8 cellular contexts compared by ENCODE assay signal in the genomic region with DNA sequence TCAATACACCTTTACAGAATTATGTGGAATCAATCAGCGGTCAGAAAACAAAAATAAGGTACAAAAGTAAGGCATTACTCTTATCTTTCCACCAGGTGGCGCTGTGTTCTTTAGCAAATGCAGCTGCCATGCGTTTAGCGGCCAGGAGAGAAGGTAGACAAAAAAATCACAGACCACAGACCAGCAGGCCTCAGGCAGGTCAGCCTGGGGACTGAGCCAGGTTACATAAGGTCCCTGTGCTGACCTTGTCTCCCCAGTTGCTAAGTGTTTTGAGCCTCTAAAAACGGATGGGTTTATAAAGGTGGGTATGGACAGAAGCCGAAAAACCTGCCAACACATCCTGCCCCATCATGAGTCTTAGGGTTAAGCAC. TPM values are rescaled to one million over a fixed set of nuclear protein-coding genes. Genes with fewer than 3 reads are reported as not detected.
A peak's percentile ranks its signal among the peaks of the same experiment; 100 is the strongest.
DNase-seq lines count a peak whose midpoint lies in the region; ATAC-seq, FAIRE-seq and TF ChIP-seq lines count a peak whose summit lies in the region.

No MANE protein-coding gene starts in this region.

- H3F3A ChIP-seq in Loucy (ENCODE audit: low read depth) = no peaks in the 10 kb centered on the region; the same call in 1 of the 2 replicates

- H3K4me1 Mint-ChIP-seq in activated T-helper 1 cell treated with anti-CD3 and anti-CD28 coated beads, Interleukin-12 subunit alpha, Interleukin-12 subunit beta, Interleukin-2, Interleukin-4 antibody, amounts not matched to agents 30 ng/mL and 10 ng/mL and 1 ng/mL, durations not matched to agents 14 hours and 24 hours and 36 hours (ENCODE audit: low read depth) = peaks cover 23% of the 10 kb centered on the region
- H3K4me1 Mint-ChIP-seq in neural crest cell = peaks cover 12% of the 10 kb centered on the region

- H3K36me3 ChIP-seq in Loucy (ENCODE audit: insufficient read depth, low read length) = no peaks in the 10 kb centered on the region
- peaks cover 19% of the 10 kb centered on the region for H3K36me3 ChIP-seq in upper lobe of right lung

- H3K4me2 ChIP-seq in Loucy (ENCODE audit: low read depth, low read length, poor library complexity, severe bottlenecking) = peak overlapping the region; percentile 11

- peak overlapping the region; percentile 85 for H3K27ac ChIP-seq in upper lobe of right lung

- no peaks in the 10 kb centered on the region for H4K20me1 ChIP-seq in Loucy (ENCODE audit: insufficient read depth, low read length, poor library complexity, severe bottlenecking)

- in situ Hi-C loops in G401 (cut with HindIII; ENCODE audit: low sequenced_read_pairs) = no loop called here

- H3K4me3 Mint-ChIP-seq in activated T-helper 1 cell treated with anti-CD3 and anti-CD28 coated beads, Interleukin-12 subunit alpha, Interleukin-12 subunit beta, Interleukin-2, Interleukin-4 antibody, amounts not matched to agents 30 ng/mL and 10 ng/mL and 1 ng/mL, durations not matched to agents 14 hours and 24 hours and 36 hours = no peak overlapping the region
- no peak overlapping the region for H3K4me3 Mint-ChIP-seq in neural crest cell

- H3K36me3 Mint-ChIP-seq in activated T-helper 1 cell treated with anti-CD3 and anti-CD28 coated beads, Interleukin-12 subunit alpha, Interleukin-12 subunit beta, Interleukin-2, Interleukin-4 antibody, amounts not matched to agents 30 ng/mL and 10 ng/mL and 1 ng/mL, durations not matched to agents 14 hours and 24 hours and 36 hours (ENCODE audit: low read depth) = peaks cover 11% of the 10 kb centered on the region
- no peaks in the 10 kb centered on the region for H3K36me3 Mint-ChIP-seq in neural crest cell (ENCODE audit: low read depth)

- H3K79me2 ChIP-seq in Loucy (ENCODE audit: insufficient read depth, low read length) = 0 out of 2 replicates have a peak, but pooled peaks cover 2% of the 10 kb centered on the region

- no peak overlapping the region for H3K9ac ChIP-seq in Loucy (ENCODE audit: low read depth, low read length, poor library complexity, severe bottlenecking)

- FAIRE-seq in RCC 7860 (lab: Jason Lieb, UNC) = no peak

- DNase-seq in G401 (ENCODE audit: low spot score) = peak; percentile 94
- peak; percentile 52 for DNase-seq in RCC 7860 (ENCODE audit: low spot score)
- DNase-seq in activated T-helper 1 cell treated with anti-CD3 and anti-CD28 coated beads, Interleukin-12 subunit alpha, Interleukin-12 subunit beta, Interleukin-2, Interleukin-4 antibody, amounts not matched to agents 30 ng/mL and 10 ng/mL and 1 ng/mL, durations not matched to agents 14 hours and 24 hours and 36 hours (ENCODE audit: low spot score) = peak; percentile 65
- peak; percentile 75 for DNase-seq in fibroblast of the conjunctiva (ENCODE audit: low read depth)
- DNase-seq in neural crest cell (ENCODE audit: low read depth, low spot score) = peak; percentile 74
- peak; percentile 69 for DNase-seq in upper lobe of right lung

- intact Hi-C loops in activated T-helper 1 cell treated with anti-CD3 and anti-CD28 coated beads, Interleukin-12 subunit alpha, Interleukin-12 subunit beta, Interleukin-2, Interleukin-4 antibody, amounts not matched to agents 30 ng/mL and 10 ng/mL and 1 ng/mL, durations not matched to agents 14 hours and 24 hours and 36 hours (cut with micrococcal nuclease) = loop anchor here (1.0 to 10.0 kb wide), 5 partner anchors 61 to 871 kb away; partner anchors contain the start of gene SMG7
- intact Hi-C loops in upper lobe of right lung (cut with DNase I) = loop anchor here (2.0 kb wide), 1 partner anchor 181 kb away; no protein-coding TSS in a partner anchor

- H3K27me3 ChIP-seq in Loucy (ENCODE audit: insufficient read depth, low read length, poor library complexity, severe bottlenecking) = no peaks in the 10 kb centered on the region
- H3K27me3 ChIP-seq in upper lobe of right lung = no peaks in the 10 kb centered on the region

- ATAC-seq in upper lobe of right lung = peak; percentile 45
- ATAC-seq in HG03378 (IDR thresholded peaks at IDR 0.05; ENCODE audit: unreplicated experiment) = no peak

- no peak overlapping the region for H3K4me3 ChIP-seq in Loucy (ENCODE audit: low read length, poor library complexity, severe bottlenecking)
- H3K4me3 ChIP-seq in upper lobe of right lung = peak overlapping the region; percentile 66

- peaks cover 23% of the 10 kb centered on the region for H3K4me1 ChIP-seq in Loucy (ENCODE audit: insufficient read depth, low read length, poor library complexity, severe bottlenecking)
- peaks cover 35% of the 10 kb centered on the region for H3K4me1 ChIP-seq in upper lobe of right lung

- H3K27ac Mint-ChIP-seq in activated T-helper 1 cell treated with anti-CD3 and anti-CD28 coated beads, Interleukin-12 subunit alpha, Interleukin-12 subunit beta, Interleukin-2, Interleukin-4 antibody, amounts not matched to agents 30 ng/mL and 10 ng/mL and 1 ng/mL, durations not matched to agents 14 hours and 24 hours and 36 hours = no peak overlapping the region
- H3K27ac Mint-ChIP-seq in neural crest cell (ENCODE audit: unreplicated experiment) = no peak overlapping the region

- no peak overlapping the region for H2AFZ ChIP-seq in Loucy (ENCODE audit: low read length)

- H3K9me3 ChIP-seq in Loucy (ENCODE audit: insufficient read depth, low read depth, low read length) (no peaks in the 10 kb centered on the region), upper lobe of right lung (no peaks in the 10 kb centered on the region)

- H3K27me3 Mint-ChIP-seq in activated T-helper 1 cell treated with anti-CD3 and anti-CD28 coated beads, Interleukin-12 subunit alpha, Interleukin-12 subunit beta, Interleukin-2, Interleukin-4 antibody, amounts not matched to agents 30 ng/mL and 10 ng/mL and 1 ng/mL, durations not matched to agents 14 hours and 24 hours and 36 hours (ENCODE audit: insufficient read depth) = no peaks in the 10 kb centered on the region
- H3K27me3 Mint-ChIP-seq in neural crest cell (ENCODE audit: low read depth) = no peaks in the 10 kb centered on the region

- no peaks in the 10 kb centered on the region for H3K9me2 ChIP-seq in Loucy (replicated peaks; ENCODE audit: low read depth, low read length)

- H3K9me3 Mint-ChIP-seq in activated T-helper 1 cell treated with anti-CD3 and anti-CD28 coated beads, Interleukin-12 subunit alpha, Interleukin-12 subunit beta, Interleukin-2, Interleukin-4 antibody, amounts not matched to agents 30 ng/mL and 10 ng/mL and 1 ng/mL, durations not matched to agents 14 hours and 24 hours and 36 hours = no peaks in the 10 kb centered on the region
- H3K9me3 Mint-ChIP-seq in neural crest cell = no peaks in the 10 kb centered on the region

- TF ChIP-seq CTCF in Loucy (conservative IDR thresholded peaks at IDR 0.05; ENCODE audit: low read length) (peak; percentile 95), neural crest cell (conservative IDR thresholded peaks at IDR 0.05) (peak; percentile 93), upper lobe of right lung (IDR thresholded peaks at IDR 0.05) (peak; percentile 86)

RNA-seq across cellular contexts. Expression of gene RGS16, which starts 2.8 kb away (rescaled TPM):
- total RNA-seq in G401 (2014; rRNA removed; shearing (Covaris generic)) = not detected in 2 replicates
- total RNA-seq in activated T-helper 1 cell treated with anti-CD3 and anti-CD28 coated beads, Interleukin-12 subunit alpha, Interleukin-12 subunit beta, Interleukin-2, Interleukin-4 antibody, amounts not matched to agents 30 ng/mL and 10 ng/mL and 1 ng/mL, durations not matched to agents 14 hours and 24 hours and 36 hours = 138 and 143 TPM in 2 replicates
- 5.8 and 6.4 TPM in 2 replicates for total RNA-seq in neural crest cell
- 12.0 TPM for total RNA-seq in upper lobe of right lung

RNA-seq across cellular contexts. Expression of gene RNASEL, which starts 12.3 kb away (rescaled TPM):
- not detected in 2 replicates for total RNA-seq in G401 (2014; rRNA removed; shearing (Covaris generic))
- 4.6 and 5.0 TPM in 2 replicates for total RNA-seq in activated T-helper 1 cell treated with anti-CD3 and anti-CD28 coated beads, Interleukin-12 subunit alpha, Interleukin-12 subunit beta, Interleukin-2, Interleukin-4 antibody, amounts not matched to agents 30 ng/mL and 10 ng/mL and 1 ng/mL, durations not matched to agents 14 hours and 24 hours and 36 hours
- 3.3 and 3.4 TPM in 2 replicates for total RNA-seq in neural crest cell
- 12.8 TPM for total RNA-seq in upper lobe of right lung

Comparison
In these comparisons a context has a peak if more than half of its experiments do, and no peak if none do; other contexts are left out.
1. RNA of gene RGS16, which starts 2.8 kb away (total RNA-seq): 138 to 143 TPM in activated T-helper 1 cell treated with anti-CD3 and anti-CD28 coated beads, Interleukin-12 subunit alpha, Interleukin-12 subunit beta, Interleukin-2, Interleukin-4 antibody, amounts not matched to agents 30 ng/mL and 10 ng/mL and 1 ng/mL, durations not matched to agents 14 hours and 24 hours and 36 hours; 12.0 TPM in upper lobe of right lung (single experiment), 5.8 to 6.4 TPM in neural crest cell and not detected in G401; every median in the first group is over 10 times any median in the second.
2. Peak in every context shown above with its lines, with median percentiles within 50 percentile points of each other: DNase-seq and CTCF ChIP-seq.